19 cellular contexts compared by ENCODE assay signal in the genomic region with DNA sequence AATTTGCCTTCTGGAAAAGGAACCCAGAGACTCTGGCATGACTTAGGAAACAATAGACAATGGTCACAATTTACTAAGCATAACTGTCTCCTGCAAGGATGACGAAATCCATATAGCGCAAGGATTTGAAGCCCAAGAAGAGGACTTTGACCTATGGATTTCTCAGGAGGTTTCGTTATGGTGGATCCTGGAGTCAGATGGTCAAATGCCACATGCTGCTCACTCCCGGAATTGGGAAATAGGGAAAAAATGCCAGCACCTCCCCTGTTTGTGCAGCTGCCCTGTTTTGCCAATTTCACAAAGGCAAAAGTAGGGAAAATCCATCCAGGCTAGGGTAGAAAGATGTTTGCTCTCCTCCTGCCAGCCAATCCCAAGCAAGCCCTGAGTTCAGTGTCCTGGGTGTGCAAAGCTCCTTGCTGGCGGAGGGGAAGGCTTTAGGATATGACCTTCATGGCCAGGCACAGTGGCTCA. TPM values are rescaled to one million over a fixed set of nuclear protein-coding genes. Genes with fewer than 3 reads are reported as not detected.
"Had no signal": no experiment of that assay in that cellular context is flagged by ENCODE, and none has a peak within 500 bp of the region (broad histone marks: within the 10 kb centered on the region; RNA-seq: fewer than 3 reads in every experiment).

No MANE protein-coding gene starts in this region.

- H3K4me2 ChIP-seq: smooth muscle cell had no signal

- H3K27ac ChIP-seq: epithelial cell of prostate, heart left ventricle, vagina had no signal

- DNase-seq: activated CD4-positive, alpha-beta T cell treated with anti-CD3 and anti-CD28 coated beads, Interleukin-2, amount 50 U/mL, for 1 hour; activated CD4-positive, CD25-positive, alpha-beta regulatory T cell; activated effector memory CD4-positive, alpha-beta T cell treated with anti-CD3 and anti-CD28 coated beads, Interleukin-2, amount 50 U/mL, for 16 hours; activated T-cell treated with anti-CD3 and anti-CD28 coated beads, Interleukin-2, amount 50 U/mL, for 4 hours; amniotic stem cell; effector memory CD8-positive, alpha-beta T cell; heart left ventricle; islet precursor cell; left ventricle myocardium superior; naive thymus-derived CD4-positive, alpha-beta T cell had no signal

- H3K36me3 ChIP-seq: heart left ventricle, tibial nerve, vagina had no signal

- H3K4me1 ChIP-seq: heart left ventricle, vagina had no signal

- ATAC-seq: activated naive CD4-positive, alpha-beta T cell treated with anti-CD3 and anti-CD28 coated beads, Interleukin-2, amount 50 U/mL, for 72 hours; activated T-cell treated with anti-CD3 and anti-CD28 coated beads, Interleukin-2, amount 50 U/mL, for 4 hours; effector memory CD8-positive, alpha-beta T cell; heart left ventricle; left ventricle myocardium superior; naive thymus-derived CD4-positive, alpha-beta T cell; stimulated activated effector memory CD8-positive, alpha-beta T cell treated with anti-CD3 and anti-CD28 coated beads, Interleukin-12 subunit alpha, Interleukin-12 subunit beta, amount 100 ng/mL, for 72 hours had no signal

- H3K27me3 ChIP-seq: vagina had no signal

- H3K4me3 ChIP-seq: heart left ventricle, smooth muscle cell, tibial nerve, vagina had no signal

RNA-seq across cellular contexts. Expression of a gene that starts 23.4 kb away (rescaled TPM):
- total RNA-seq: activated naive CD4-positive, alpha-beta T cell treated with anti-CD3 and anti-CD28 coated beads, Interleukin-2, amount 50 U/mL, for 72 hours; activated T-cell treated with anti-CD3 and anti-CD28 coated beads, Interleukin-2, amount 50 U/mL, for 4 hours; frontal cortex; heart left ventricle; left ventricle myocardium superior; mesothelial cell of epicardium; naive thymus-derived CD4-positive, alpha-beta T cell; smooth muscle cell; T-helper 1 cell treated with Interleukin-12 subunit alpha and Interleukin-12 subunit beta and Interleukin-4 antibody, amounts not matched to agents 30 ng/mL and 1 ng/mL, for 36 hours; tibial nerve; vagina had no signal
- polyA plus RNA-seq: heart left ventricle; naive thymus-derived CD4-positive, alpha-beta T cell; smooth muscle cell had no signal

RNA-seq across cellular contexts. Expression of a gene that starts 26.3 kb away (rescaled TPM):
- polyA plus RNA-seq: naive thymus-derived CD4-positive, alpha-beta T cell had no signal
